Comparison of ENCODE assay signal across 1 cellular context in genomic region chr12:49707127-49707811, GRCh38.
A peak's percentile ranks its signal among the peaks of the same experiment; 100 is the strongest.
TF ChIP-seq lines count a peak whose summit lies in the region.

TSS of gene FMNL3 (minus strand) at chr12:49707405. CDS start at chr12:49707180, 225 bp downstream.

TF ChIP-seq in HepG2, 621 proteins besides CTCF, POLR2A, EP300 and RAD21 (continued from another document and continues in another):
- TF ChIP-seq RERE (CRISPR knock-in tag; IDR thresholded peaks at IDR 0.05; ENCODE audit: low read depth) (0 out of 2 replicates have a peak, but pooled peaks have one; percentile 22), PHF8 (CRISPR knock-in tag; IDR thresholded peaks at IDR 0.05) (peak; percentile 46; the same call in 1 of the 2 replicates), ZNF687 (CRISPR knock-in tag; IDR thresholded peaks at IDR 0.05) (peak; percentile 88), MTF1 (CRISPR knock-in tag; IDR thresholded peaks at IDR 0.05) (peak; percentile 77; the same call in 1 of the 2 replicates), AKAP8 (CRISPR knock-in tag; IDR thresholded peaks at IDR 0.05) (0 out of 2 replicates have a peak, but pooled peaks have one; percentile 60), CBFB (CRISPR knock-in tag; IDR thresholded peaks at IDR 0.05) (peak; percentile 81; the same call in 1 of the 2 replicates), ZNF367 (CRISPR knock-in tag; IDR thresholded peaks at IDR 0.05; ENCODE audit: borderline replicate concordance) (0 out of 2 replicates have a peak, but pooled peaks have one; percentile 83), RFX3 (CRISPR knock-in tag; IDR thresholded peaks at IDR 0.05) (no peak), HNF1A (IDR thresholded peaks at IDR 0.05; ENCODE audit: low read depth) (no peak), HNF1A (CRISPR knock-in tag; IDR thresholded peaks at IDR 0.05; ENCODE audit: borderline replicate concordance) (peak; percentile 66; the same call in 1 of the 2 replicates), ZNF24 (IDR thresholded peaks at IDR 0.05) (no peak), TOE1 (CRISPR knock-in tag; IDR thresholded peaks at IDR 0.05) (peak; percentile 52; the same call in 1 of the 2 replicates), NFE2L2 (IDR thresholded peaks at IDR 0.05; ENCODE audit: low read length) (no peak), ZNF513 (CRISPR knock-in tag; conservative IDR thresholded peaks at IDR 0.05) (no peak), TSC22D2 (CRISPR knock-in tag; IDR thresholded peaks at IDR 0.05; ENCODE audit: borderline replicate concordance) (peak; percentile 96), TBL1XR1 (IDR thresholded peaks at IDR 0.05; ENCODE audit: borderline replicate concordance, low read length, partially characterized antibody) (no peak), TAF15 (IDR thresholded peaks at IDR 0.05; ENCODE audit: low read depth, low read length, poor library complexity, severe bottlenecking) (no peak), ZNF12 (CRISPR knock-in tag; IDR thresholded peaks at IDR 0.05) (no peak), ZBTB43 (CRISPR knock-in tag; conservative IDR thresholded peaks at IDR 0.05) (0 out of 2 replicates have a peak, but pooled peaks have one; percentile 61), ZNF879 (CRISPR knock-in tag; IDR thresholded peaks at IDR 0.05) (0 out of 2 replicates have a peak, but pooled peaks have one; percentile 46), POLR2AphosphoS5 (IDR thresholded peaks at IDR 0.05; ENCODE audit: low read depth, low read length) (no peak), ZNF160 (CRISPR knock-in tag; IDR thresholded peaks at IDR 0.05) (0 out of 2 replicates have a peak, but pooled peaks have one; percentile 66), RARA (CRISPR knock-in tag; IDR thresholded peaks at IDR 0.05) (peak; percentile 42), FOXK2 (IDR thresholded peaks at IDR 0.05) (no peak), ZNF18 (CRISPR knock-in tag; IDR thresholded peaks at IDR 0.05; ENCODE audit: insufficient replicate concordance) (no peak), TOPORS (CRISPR knock-in tag; IDR thresholded peaks at IDR 0.05) (peak; percentile 92), RBM22 (optimal IDR thresholded peaks at IDR 0.05; ENCODE audit: low read length) (no peak), NAIF1 (CRISPR knock-in tag; IDR thresholded peaks at IDR 0.05; ENCODE audit: borderline replicate concordance) (no peak), ZBTB4 (CRISPR knock-in tag; IDR thresholded peaks at IDR 0.05; ENCODE audit: borderline replicate concordance) (no peak), DBP (CRISPR knock-in tag; IDR thresholded peaks at IDR 0.05; ENCODE audit: not compliant biosample characterization) (no peak), JUNB (CRISPR knock-in tag; IDR thresholded peaks at IDR 0.05; ENCODE audit: borderline replicate concordance) (peak; percentile 29; the same call in 1 of the 2 replicates), ISX (CRISPR knock-in tag; conservative IDR thresholded peaks at IDR 0.05) (0 out of 2 replicates have a peak, but pooled peaks have one; percentile 47), NRL (CRISPR knock-in tag; IDR thresholded peaks at IDR 0.05; ENCODE audit: borderline replicate concordance) (peak; percentile 83; the same call in 1 of the 2 replicates)
